In the genomic region with DNA sequence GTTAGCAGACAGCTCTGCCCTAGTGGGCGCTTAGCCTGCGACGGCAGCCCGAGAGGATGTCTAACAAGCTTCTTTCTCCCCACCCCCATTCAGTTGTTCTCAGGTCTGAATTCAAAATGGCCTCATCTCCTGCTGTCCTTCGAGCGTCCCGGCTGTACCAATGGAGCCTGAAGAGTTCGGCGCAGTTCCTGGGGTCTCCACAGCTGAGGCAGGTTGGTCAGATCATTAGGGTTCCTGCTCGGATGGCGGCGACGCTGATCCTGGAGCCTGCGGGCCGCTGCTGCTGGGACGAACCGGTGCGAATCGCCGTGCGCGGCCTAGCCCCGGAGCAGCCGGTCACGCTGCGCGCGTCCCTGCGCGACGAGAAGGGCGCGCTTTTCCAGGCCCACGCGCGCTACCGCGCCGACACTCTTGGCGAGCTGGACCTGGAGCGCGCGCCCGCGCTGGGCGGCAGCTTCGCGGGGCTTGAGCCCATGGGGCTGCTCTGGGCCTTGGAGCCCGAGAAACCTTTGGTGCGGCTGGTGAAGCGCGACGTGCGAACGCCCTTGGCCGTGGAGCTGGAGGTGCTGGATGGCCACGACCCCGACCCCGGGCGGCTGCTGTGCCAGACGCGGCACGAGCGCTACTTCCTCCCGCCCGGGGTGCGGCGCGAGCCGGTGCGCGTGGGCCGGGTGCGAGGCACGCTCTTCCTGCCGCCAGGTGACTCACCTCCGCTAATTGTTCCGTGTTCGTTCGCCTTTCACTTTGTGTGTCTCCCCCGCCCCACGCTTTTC, we compare ENCODE assay signal across 8 cellular contexts. TPM values are rescaled to one million over a fixed set of nuclear protein-coding genes. Genes with fewer than 3 reads are reported as not detected.
DNase-seq lines count a peak whose midpoint lies in the region; ATAC-seq, FAIRE-seq and TF ChIP-seq lines count a peak whose summit lies in the region.
"Not testable (repeated sequence)": the region's sequence is repeated elsewhere in the genome, so short reads cannot be mapped to it uniquely, and the experiment has no call there.

A gene with protein sequence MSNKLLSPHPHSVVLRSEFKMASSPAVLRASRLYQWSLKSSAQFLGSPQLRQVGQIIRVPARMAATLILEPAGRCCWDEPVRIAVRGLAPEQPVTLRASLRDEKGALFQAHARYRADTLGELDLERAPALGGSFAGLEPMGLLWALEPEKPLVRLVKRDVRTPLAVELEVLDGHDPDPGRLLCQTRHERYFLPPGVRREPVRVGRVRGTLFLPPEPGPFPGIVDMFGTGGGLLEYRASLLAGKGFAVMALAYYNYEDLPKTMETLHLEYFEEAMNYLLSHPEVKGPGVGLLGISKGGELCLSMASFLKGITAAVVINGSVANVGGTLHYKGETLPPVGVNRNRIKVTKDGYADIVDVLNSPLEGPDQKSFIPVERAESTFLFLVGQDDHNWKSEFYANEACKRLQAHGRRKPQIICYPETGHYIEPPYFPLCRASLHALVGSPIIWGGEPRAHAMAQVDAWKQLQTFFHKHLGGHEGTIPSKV (plus strand): TSS at position 29 of the 773 bp plus-strand sequence. CDS start 28 bp downstream, at position 57.

- peak; percentile 53 for ATAC-seq in GM21526 (IDR thresholded peaks at IDR 0.05; ENCODE audit: low FRiP score, unreplicated experiment)

- H3K4me1 ChIP-seq in esophagus squamous epithelium: peaks cover 0 to 32% (median 16%) of the 10 kb centered on the region in 3 donors
- H3K4me1 ChIP-seq in muscle layer of colon (ENCODE audit: insufficient read depth, low read length): peaks cover 13% of the 10 kb centered on the region

- peaks cover 20% of the 10 kb centered on the region for H3K36me3 Mint-ChIP-seq in activated T-helper 1 cell treated with anti-CD3 and anti-CD28 coated beads, Interleukin-12 subunit alpha, Interleukin-12 subunit beta, Interleukin-2, Interleukin-4 antibody, amounts not matched to agents 30 ng/mL and 10 ng/mL and 1 ng/mL, durations not matched to agents 14 hours and 24 hours and 36 hours (ENCODE audit: low read depth)

- DNase-seq in D721Med (ENCODE audit: insufficient read length, low spot score) (peak; percentile 77), RKO (ENCODE audit: low spot score) (peak; percentile 90)
- peak; percentile 65 for DNase-seq in activated T-helper 1 cell treated with anti-CD3 and anti-CD28 coated beads, Interleukin-12 subunit alpha, Interleukin-12 subunit beta, Interleukin-2, Interleukin-4 antibody, amounts not matched to agents 30 ng/mL and 10 ng/mL and 1 ng/mL, durations not matched to agents 14 hours and 24 hours and 36 hours (ENCODE audit: low spot score)
- not testable (repeated sequence) for DNase-seq in esophagus squamous epithelium (lab: John Stamatoyannopoulos, UW)
- peak; percentile 66 to 83 for DNase-seq in stimulated activated CD8-positive, alpha-beta memory T cell treated with anti-CD3 and anti-CD28 coated beads, Interleukin-4, amount 100 ng/mL, for 4 hours (ENCODE audit: low read depth in 2 of 2, low spot score in 1 of 2)

- H3K27ac ChIP-seq in KOPT-K1 (ENCODE audit: low read depth, low read length, poor library complexity, severe bottlenecking): peak within 1 kb of the TSS; percentile 74
- H3K27ac ChIP-seq in esophagus squamous epithelium: peak within 1 kb of the TSS; percentile 86 to 95 (median 92)
- peak within 1 kb of the TSS; percentile 93 for H3K27ac ChIP-seq in muscle layer of colon (ENCODE audit: low read depth, low read length)

- peak within 1 kb of the TSS; percentile 92 for H3K4me3 Mint-ChIP-seq in activated T-helper 1 cell treated with anti-CD3 and anti-CD28 coated beads, Interleukin-12 subunit alpha, Interleukin-12 subunit beta, Interleukin-2, Interleukin-4 antibody, amounts not matched to agents 30 ng/mL and 10 ng/mL and 1 ng/mL, durations not matched to agents 14 hours and 24 hours and 36 hours

- not testable (repeated sequence) for H3K9me3 Mint-ChIP-seq in activated T-helper 1 cell treated with anti-CD3 and anti-CD28 coated beads, Interleukin-12 subunit alpha, Interleukin-12 subunit beta, Interleukin-2, Interleukin-4 antibody, amounts not matched to agents 30 ng/mL and 10 ng/mL and 1 ng/mL, durations not matched to agents 14 hours and 24 hours and 36 hours

- intact Hi-C loops in activated T-helper 1 cell treated with anti-CD3 and anti-CD28 coated beads, Interleukin-12 subunit alpha, Interleukin-12 subunit beta, Interleukin-2, Interleukin-4 antibody, amounts not matched to agents 30 ng/mL and 10 ng/mL and 1 ng/mL, durations not matched to agents 14 hours and 24 hours and 36 hours (cut with micrococcal nuclease): loop anchor here (1.0 to 5.0 kb wide), 9 partner anchors 43 to 318 kb away; a partner anchor contains a TSS
- intact Hi-C loops in esophagus squamous epithelium (cut with DNase I): not testable (repeated sequence)

- 0% methylated on average over 2 to 5 of the region's 82 CpGs for WGBS in esophagus squamous epithelium, 2 donors

- H3K27ac Mint-ChIP-seq in activated T-helper 1 cell treated with anti-CD3 and anti-CD28 coated beads, Interleukin-12 subunit alpha, Interleukin-12 subunit beta, Interleukin-2, Interleukin-4 antibody, amounts not matched to agents 30 ng/mL and 10 ng/mL and 1 ng/mL, durations not matched to agents 14 hours and 24 hours and 36 hours: peak within 1 kb of the TSS; percentile 97

- peaks cover 39% of the 10 kb centered on the region for H3K4me1 Mint-ChIP-seq in activated T-helper 1 cell treated with anti-CD3 and anti-CD28 coated beads, Interleukin-12 subunit alpha, Interleukin-12 subunit beta, Interleukin-2, Interleukin-4 antibody, amounts not matched to agents 30 ng/mL and 10 ng/mL and 1 ng/mL, durations not matched to agents 14 hours and 24 hours and 36 hours (ENCODE audit: low read depth)

- not testable (repeated sequence) for H3K9me3 ChIP-seq in KOPT-K1 (ENCODE audit: insufficient read depth, low read length, poor library complexity, severe bottlenecking); esophagus squamous epithelium; muscle layer of colon (ENCODE audit: low read length)

- not testable (repeated sequence) for FAIRE-seq in D721Med (lab: Jason Lieb, UNC)

- not testable (repeated sequence) for TF ChIP-seq CTCF in D721Med (IDR thresholded peaks at IDR 0.05; ENCODE audit: insufficient read depth, missing control alignments)
- TF ChIP-seq CTCF in esophagus squamous epithelium (IDR thresholded peaks at IDR 0.05): peak in 2 of 6 experiments; percentile 9 to 24

- H3K9ac ChIP-seq in muscle layer of colon (ENCODE audit: low read length): peak within 1 kb of the TSS; percentile 66

- H3K4me3 ChIP-seq in esophagus squamous epithelium (peak within 1 kb of the TSS; percentile 54 to 81 (median 62)), muscle layer of colon (ENCODE audit: low read depth in 1 of 2, low read length in 2 of 2) (peak within 1 kb of the TSS; percentile 66 to 68)

- not testable (repeated sequence) for H3K27me3 ChIP-seq in esophagus squamous epithelium; muscle layer of colon (ENCODE audit: control insufficient read depth in 1 of 2, insufficient read depth in 2 of 2, low read length in 2 of 2)

- H3K27me3 Mint-ChIP-seq in activated T-helper 1 cell treated with anti-CD3 and anti-CD28 coated beads, Interleukin-12 subunit alpha, Interleukin-12 subunit beta, Interleukin-2, Interleukin-4 antibody, amounts not matched to agents 30 ng/mL and 10 ng/mL and 1 ng/mL, durations not matched to agents 14 hours and 24 hours and 36 hours (ENCODE audit: insufficient read depth): not testable (repeated sequence)

- H3K36me3 ChIP-seq in KOPT-K1 (ENCODE audit: insufficient read depth, low read length); esophagus squamous epithelium; muscle layer of colon (ENCODE audit: insufficient read depth, low read length): not testable (repeated sequence)

- TF ChIP-seq POLR2A in esophagus squamous epithelium (IDR thresholded peaks at IDR 0.05): peak in 2 of 4 donors; percentile 11 to 40

RNA-seq across cellular contexts. Expression of the gene that starts here (rescaled TPM):
- total RNA-seq in activated T-helper 1 cell treated with anti-CD3 and anti-CD28 coated beads, Interleukin-12 subunit alpha, Interleukin-12 subunit beta, Interleukin-2, Interleukin-4 antibody, amounts not matched to agents 30 ng/mL and 10 ng/mL and 1 ng/mL, durations not matched to agents 14 hours and 24 hours and 36 hours: 5.5 and 5.9 TPM in 2 replicates
- 10 to 100 TPM in 3 of 4 donors, 1 to 10 TPM in 1; 4.0 to 23.3 (median 13.8) TPM for total RNA-seq in esophagus squamous epithelium
